In the genomic region with DNA sequence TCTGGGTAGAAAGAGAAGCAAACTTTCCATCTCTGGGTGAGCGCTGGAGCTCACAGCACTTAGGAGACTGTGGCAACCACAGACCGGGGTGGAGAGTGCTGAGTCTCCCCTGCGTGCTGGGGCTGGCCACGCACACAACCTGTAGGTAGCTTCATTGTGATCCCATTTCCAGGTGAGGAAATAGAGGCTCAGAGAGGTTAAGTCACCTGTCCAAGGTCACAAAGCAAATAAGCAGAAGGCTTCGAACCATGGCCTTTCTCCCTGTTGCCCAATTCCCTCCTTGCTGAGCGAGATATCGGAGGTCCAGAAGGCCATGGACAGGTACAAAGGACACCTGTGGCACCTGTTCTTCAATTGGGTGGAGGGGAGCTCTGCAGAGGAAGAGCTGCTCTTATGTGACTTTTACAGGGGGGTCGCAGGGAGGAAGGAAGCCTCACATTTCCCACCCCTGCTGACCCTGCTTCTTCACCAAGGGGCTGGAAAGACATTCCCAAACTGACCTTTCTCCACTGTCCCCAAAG, we compare ENCODE assay signal across 1 cellular context.
A peak's percentile ranks its signal among the peaks of the same experiment; 100 is the strongest.
TF ChIP-seq lines count a peak whose summit lies in the region.

No MANE protein-coding gene starts in this region.

TF ChIP-seq in HEK293, 187 proteins besides CTCF, POLR2A, EP300 and RAD21 (continued from another document):
- TF ChIP-seq, protein P1, sequence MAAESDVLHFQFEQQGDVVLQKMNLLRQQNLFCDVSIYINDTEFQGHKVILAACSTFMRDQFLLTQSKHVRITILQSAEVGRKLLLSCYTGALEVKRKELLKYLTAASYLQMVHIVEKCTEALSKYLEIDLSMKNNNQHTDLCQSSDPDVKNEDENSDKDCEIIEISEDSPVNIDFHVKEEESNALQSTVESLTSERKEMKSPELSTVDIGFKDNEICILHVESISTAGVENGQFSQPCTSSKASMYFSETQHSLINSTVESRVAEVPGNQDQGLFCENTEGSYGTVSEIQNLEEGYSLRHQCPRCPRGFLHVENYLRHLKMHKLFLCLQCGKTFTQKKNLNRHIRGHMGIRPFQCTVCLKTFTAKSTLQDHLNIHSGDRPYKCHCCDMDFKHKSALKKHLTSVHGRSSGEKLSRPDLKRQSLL (tag by site-specific recombination; IDR thresholded peaks at IDR 0.05) = no peak
- TF ChIP-seq ZNF621 (tag by site-specific recombination; IDR thresholded peaks at IDR 0.05) (no peak), ZEB2 (tag by site-specific recombination; IDR thresholded peaks at IDR 0.05) (0 out of 2 replicates have a peak, but pooled peaks have one; percentile 24), ZNF843 (tag by site-specific recombination; IDR thresholded peaks at IDR 0.05) (no peak), ZNF391 (tag by site-specific recombination; IDR thresholded peaks at IDR 0.05; ENCODE audit: borderline replicate concordance, low read depth) (no peak), ZNF202 (tag by site-specific recombination; IDR thresholded peaks at IDR 0.05; ENCODE audit: borderline replicate concordance) (no peak), SP3 (tag by site-specific recombination; IDR thresholded peaks at IDR 0.05) (no peak), OVOL3 (tag by site-specific recombination; IDR thresholded peaks at IDR 0.05) (no peak), ZNF341 (tag by site-specific recombination; IDR thresholded peaks at IDR 0.05; ENCODE audit: low read depth) (no peak), ZNF544 (tag by site-specific recombination; IDR thresholded peaks at IDR 0.05) (no peak), SP2 (tag by site-specific recombination; IDR thresholded peaks at IDR 0.05) (no peak), ZNF768 (tag by site-specific recombination; IDR thresholded peaks at IDR 0.05) (peak; percentile 83; the same call in 1 of the 2 replicates), IKZF3 (tag by site-specific recombination; IDR thresholded peaks at IDR 0.05) (no peak), SCRT2 (tag by site-specific recombination; IDR thresholded peaks at IDR 0.05) (peak; percentile 79), MZF1 (tag by site-specific recombination; IDR thresholded peaks at IDR 0.05; ENCODE audit: borderline replicate concordance) (no peak), ZBTB8A (tag by site-specific recombination; IDR thresholded peaks at IDR 0.05) (0 out of 2 replicates have a peak, but pooled peaks have one; percentile 6), ZXDB (tag by site-specific recombination; IDR thresholded peaks at IDR 0.05) (0 out of 2 replicates have a peak, but pooled peaks have one; percentile 0), ZNF529 (tag by site-specific recombination; IDR thresholded peaks at IDR 0.05; ENCODE audit: insufficient replicate concordance) (no peak), ZNF624 (tag by site-specific recombination; IDR thresholded peaks at IDR 0.05) (no peak), KLF8 (tag by site-specific recombination; IDR thresholded peaks at IDR 0.05) (no peak), ZNF549 (tag by site-specific recombination; IDR thresholded peaks at IDR 0.05) (no peak), ZNF571 (tag by site-specific recombination; IDR thresholded peaks at IDR 0.05) (no peak), SCRT1 (tag by site-specific recombination; IDR thresholded peaks at IDR 0.05; ENCODE audit: borderline replicate concordance) (peak; percentile 73; the same call in 1 of the 2 replicates)
- TF ChIP-seq, protein P2, sequence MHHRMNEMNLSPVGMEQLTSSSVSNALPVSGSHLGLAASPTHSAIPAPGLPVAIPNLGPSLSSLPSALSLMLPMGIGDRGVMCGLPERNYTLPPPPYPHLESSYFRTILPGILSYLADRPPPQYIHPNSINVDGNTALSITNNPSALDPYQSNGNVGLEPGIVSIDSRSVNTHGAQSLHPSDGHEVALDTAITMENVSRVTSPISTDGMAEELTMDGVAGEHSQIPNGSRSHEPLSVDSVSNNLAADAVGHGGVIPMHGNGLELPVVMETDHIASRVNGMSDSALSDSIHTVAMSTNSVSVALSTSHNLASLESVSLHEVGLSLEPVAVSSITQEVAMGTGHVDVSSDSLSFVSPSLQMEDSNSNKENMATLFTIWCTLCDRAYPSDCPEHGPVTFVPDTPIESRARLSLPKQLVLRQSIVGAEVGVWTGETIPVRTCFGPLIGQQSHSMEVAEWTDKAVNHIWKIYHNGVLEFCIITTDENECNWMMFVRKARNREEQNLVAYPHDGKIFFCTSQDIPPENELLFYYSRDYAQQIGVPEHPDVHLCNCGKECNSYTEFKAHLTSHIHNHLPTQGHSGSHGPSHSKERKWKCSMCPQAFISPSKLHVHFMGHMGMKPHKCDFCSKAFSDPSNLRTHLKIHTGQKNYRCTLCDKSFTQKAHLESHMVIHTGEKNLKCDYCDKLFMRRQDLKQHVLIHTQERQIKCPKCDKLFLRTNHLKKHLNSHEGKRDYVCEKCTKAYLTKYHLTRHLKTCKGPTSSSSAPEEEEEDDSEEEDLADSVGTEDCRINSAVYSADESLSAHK (tag by site-specific recombination; IDR thresholded peaks at IDR 0.05) = no peak
- TF ChIP-seq, protein P3, sequence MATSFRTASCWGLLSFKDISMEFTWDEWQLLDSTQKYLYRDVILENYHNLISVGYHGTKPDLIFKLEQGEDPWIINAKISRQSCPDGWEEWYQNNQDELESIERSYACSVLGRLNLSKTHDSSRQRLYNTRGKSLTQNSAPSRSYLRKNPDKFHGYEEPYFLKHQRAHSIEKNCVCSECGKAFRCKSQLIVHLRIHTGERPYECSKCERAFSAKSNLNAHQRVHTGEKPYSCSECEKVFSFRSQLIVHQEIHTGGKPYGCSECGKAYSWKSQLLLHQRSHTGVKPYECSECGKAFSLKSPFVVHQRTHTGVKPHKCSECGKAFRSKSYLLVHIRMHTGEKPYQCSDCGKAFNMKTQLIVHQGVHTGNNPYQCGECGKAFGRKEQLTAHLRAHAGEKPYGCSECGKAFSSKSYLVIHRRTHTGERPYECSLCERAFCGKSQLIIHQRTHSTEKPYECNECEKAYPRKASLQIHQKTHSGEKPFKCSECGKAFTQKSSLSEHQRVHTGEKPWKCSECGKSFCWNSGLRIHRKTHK (tag by site-specific recombination; IDR thresholded peaks at IDR 0.05) = no peak
- TF ChIP-seq, protein P4, sequence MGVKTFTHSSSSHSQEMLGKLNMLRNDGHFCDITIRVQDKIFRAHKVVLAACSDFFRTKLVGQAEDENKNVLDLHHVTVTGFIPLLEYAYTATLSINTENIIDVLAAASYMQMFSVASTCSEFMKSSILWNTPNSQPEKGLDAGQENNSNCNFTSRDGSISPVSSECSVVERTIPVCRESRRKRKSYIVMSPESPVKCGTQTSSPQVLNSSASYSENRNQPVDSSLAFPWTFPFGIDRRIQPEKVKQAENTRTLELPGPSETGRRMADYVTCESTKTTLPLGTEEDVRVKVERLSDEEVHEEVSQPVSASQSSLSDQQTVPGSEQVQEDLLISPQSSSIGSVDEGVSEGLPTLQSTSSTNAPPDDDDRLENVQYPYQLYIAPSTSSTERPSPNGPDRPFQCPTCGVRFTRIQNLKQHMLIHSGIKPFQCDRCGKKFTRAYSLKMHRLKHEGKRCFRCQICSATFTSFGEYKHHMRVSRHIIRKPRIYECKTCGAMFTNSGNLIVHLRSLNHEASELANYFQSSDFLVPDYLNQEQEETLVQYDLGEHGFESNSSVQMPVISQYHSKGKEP (tag by site-specific recombination; IDR thresholded peaks at IDR 0.05) = no peak
